In the genomic region with DNA sequence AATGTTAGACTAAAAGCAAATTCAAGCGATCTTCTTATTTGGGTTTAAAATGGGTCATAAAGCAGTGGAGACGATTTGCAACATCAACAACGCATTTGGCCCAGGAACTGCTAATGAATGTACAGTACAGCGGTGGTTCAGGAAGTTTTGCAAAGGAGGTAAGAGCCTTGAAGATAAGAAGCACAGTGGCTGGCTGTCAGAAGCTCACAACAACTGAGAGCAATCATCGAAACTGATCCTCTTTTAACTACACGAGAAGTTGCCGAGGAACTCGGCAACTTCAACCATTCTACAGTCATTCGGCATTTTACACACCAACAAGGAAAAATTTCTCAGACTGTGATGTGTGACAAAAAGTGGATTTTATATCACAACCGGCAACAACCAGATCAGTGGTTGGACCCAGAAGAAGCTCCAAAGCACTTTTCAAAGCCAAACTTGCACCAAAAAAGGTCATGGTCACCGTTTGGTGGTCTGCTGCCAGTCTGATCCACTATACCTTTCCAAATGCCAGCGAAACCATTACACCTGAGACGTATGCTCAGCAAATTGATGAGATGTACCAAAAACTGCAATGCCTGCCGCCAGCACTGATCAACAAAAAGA, we compare ENCODE assay signal across 15 cellular contexts. TPM values are rescaled to one million over a fixed set of nuclear protein-coding genes. Genes with fewer than 3 reads are reported as not detected.
DNase-seq lines count a peak whose midpoint lies in the region.
"Had no signal": no experiment of that assay in that cellular context is flagged by ENCODE, and none has a peak within 500 bp of the region (broad histone marks: within the 10 kb centered on the region; RNA-seq: fewer than 3 reads in every experiment).

No MANE protein-coding gene starts in this region.

- peaks cover 31% of the 10 kb centered on the region for H3K36me3 Mint-ChIP-seq in T-helper 2 cell treated with Interferon-gamma antibody and Interleukin-4, amounts not matched to agents 5 μg/mL and 100 μg/mL, for 36 hours (ENCODE audit: low read depth)
- peaks cover 40% of the 10 kb centered on the region for H3K36me3 Mint-ChIP-seq in activated naive CD8-positive, alpha-beta T cell treated with anti-CD3 and anti-CD28 coated beads for 36 hours

- H3K27ac Mint-ChIP-seq in T-helper 2 cell treated with Interferon-gamma antibody and Interleukin-4, amounts not matched to agents 5 μg/mL and 100 μg/mL, for 36 hours = peak overlapping the region; percentile 64
- peak overlapping the region; percentile 43 for H3K27ac Mint-ChIP-seq in activated naive CD8-positive, alpha-beta T cell treated with anti-CD3 and anti-CD28 coated beads for 36 hours

- H3K9me3 Mint-ChIP-seq in T-helper 2 cell treated with Interferon-gamma antibody and Interleukin-4, amounts not matched to agents 5 μg/mL and 100 μg/mL, for 36 hours = no peaks in the 10 kb centered on the region
- H3K9me3 Mint-ChIP-seq in activated naive CD8-positive, alpha-beta T cell treated with anti-CD3 and anti-CD28 coated beads for 36 hours = no peaks in the 10 kb centered on the region

- H3K4me1 Mint-ChIP-seq in T-helper 2 cell treated with Interferon-gamma antibody and Interleukin-4, amounts not matched to agents 5 μg/mL and 100 μg/mL, for 36 hours (ENCODE audit: low read depth) = peaks cover 27% of the 10 kb centered on the region
- H3K4me1 Mint-ChIP-seq in activated naive CD8-positive, alpha-beta T cell treated with anti-CD3 and anti-CD28 coated beads for 36 hours = peaks cover 42% of the 10 kb centered on the region

- peak overlapping the region; percentile 47 for H3K4me3 Mint-ChIP-seq in T-helper 2 cell treated with Interferon-gamma antibody and Interleukin-4, amounts not matched to agents 5 μg/mL and 100 μg/mL, for 36 hours
- H3K4me3 Mint-ChIP-seq in activated naive CD8-positive, alpha-beta T cell treated with anti-CD3 and anti-CD28 coated beads for 36 hours = peak overlapping the region; percentile 52

- peak; percentile 11 for DNase-seq in stimulated activated CD4-positive, alpha-beta T cell treated with anti-CD3 and anti-CD28 coated beads, Interleukin-1b, Interleukin-23, amount 100 ng/mL, for 48 hours
- DNase-seq in stimulated activated CD4-positive, alpha-beta T cell treated with anti-CD3 and anti-CD28 coated beads, Interleukin-2, amount 100 ng/mL, for 24 hours = no peak
- no peak for DNase-seq in T-helper 2 cell treated with Interferon-gamma antibody and Interleukin-4, amounts not matched to agents 5 μg/mL and 100 μg/mL, for 36 hours (ENCODE audit: low spot score)
- no peak for DNase-seq in activated naive CD8-positive, alpha-beta T cell treated with anti-CD3 and anti-CD28 coated beads for 36 hours
- no peak for DNase-seq in D341Med (ENCODE audit: low spot score)
- no peak for DNase-seq in NCI-H82 treated with DMSO at 0.1 percent for 48 hours (lab: John Stamatoyannopoulos, UW; ENCODE audit: unreplicated experiment)
- DNase-seq in AG08395 (ENCODE audit: low spot score) = no peak
- no peak for DNase-seq in SHP77 treated with DMSO at 0.1 percent for 48 hours (lab: John Stamatoyannopoulos, UW)
- DNase-seq: esophagus squamous epithelium, GDM1, glutamatergic neuron, left ventricle myocardium superior, NCI-H1694 treated with DMSO at 0.1 percent for 48 hours, NCI-H446, right lobe of liver had no signal

- no peaks in the 10 kb centered on the region for H3K27me3 Mint-ChIP-seq in T-helper 2 cell treated with Interferon-gamma antibody and Interleukin-4, amounts not matched to agents 5 μg/mL and 100 μg/mL, for 36 hours (ENCODE audit: low read depth)
- H3K27me3 Mint-ChIP-seq in activated naive CD8-positive, alpha-beta T cell treated with anti-CD3 and anti-CD28 coated beads for 36 hours = no peaks in the 10 kb centered on the region

RNA-seq across cellular contexts. Expression of a gene that starts 47.9 kb away (rescaled TPM):
- total RNA-seq in activated naive CD8-positive, alpha-beta T cell treated with anti-CD3 and anti-CD28 coated beads for 36 hours = 10 to 100 TPM; 17.6 to 18.9 TPM
